Comparison of ENCODE assay signal across 1 cellular context in the genomic region with DNA sequence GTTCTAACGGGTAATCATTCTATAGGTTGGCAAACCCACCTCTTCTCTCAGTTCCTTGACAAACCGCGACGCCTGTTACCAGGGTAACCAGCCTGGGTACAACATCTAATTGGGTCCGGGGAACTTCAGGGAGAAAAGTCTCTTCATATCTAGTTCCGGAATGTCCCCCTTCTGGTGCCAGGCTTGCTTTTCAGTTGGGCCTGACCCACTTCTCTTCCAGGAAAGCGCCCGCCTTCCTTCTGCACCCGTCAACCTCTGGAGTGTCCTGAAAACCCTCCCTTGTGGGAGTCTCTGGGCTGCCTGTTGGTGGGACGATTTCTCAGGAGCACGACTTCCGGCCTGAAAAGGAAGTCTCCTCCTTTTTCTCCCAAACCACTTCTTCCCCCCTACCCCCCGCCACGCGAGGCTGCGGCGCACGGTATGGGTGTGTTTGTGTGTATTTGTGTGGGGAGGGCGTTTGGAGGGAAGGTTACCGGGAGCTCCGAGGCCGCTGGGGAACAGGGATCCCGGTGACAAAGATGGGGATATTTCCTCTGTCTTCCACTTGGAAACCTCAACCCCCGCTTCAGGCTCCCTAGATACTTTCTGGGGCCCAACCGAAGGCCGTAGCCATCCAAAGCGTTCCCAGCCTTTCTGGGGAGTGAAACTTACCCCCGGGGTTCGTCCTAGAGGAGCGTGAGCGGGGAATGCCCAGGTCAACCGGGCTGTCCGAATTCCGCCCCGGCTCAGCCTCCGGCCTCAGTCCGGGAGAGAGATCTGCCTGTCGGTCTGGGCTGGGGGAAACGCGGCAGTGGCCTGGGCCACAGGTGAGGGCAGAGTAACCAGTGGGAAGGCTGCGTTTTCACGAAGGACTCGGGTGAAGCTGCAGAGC.
TF ChIP-seq lines count a peak whose summit lies in the region.

A gene with protein sequence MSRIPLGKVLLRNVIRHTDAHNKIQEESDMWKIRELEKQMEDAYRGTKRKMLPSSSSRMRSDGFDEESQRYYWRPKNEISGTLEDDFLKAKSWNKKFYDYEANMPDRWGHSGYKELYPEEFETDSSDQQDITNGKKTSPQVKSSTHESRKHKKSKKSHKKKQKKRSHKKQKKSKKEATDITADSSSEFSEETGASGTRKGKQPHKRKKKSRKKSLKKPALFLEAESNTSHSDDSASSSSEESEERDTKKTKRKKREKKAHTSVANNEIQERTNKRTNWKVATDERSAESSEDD (plus strand): TSS at position 359 of the 871 bp plus-strand sequence. CDS start 1,276 bp downstream, outside the sequence.
A gene with protein sequence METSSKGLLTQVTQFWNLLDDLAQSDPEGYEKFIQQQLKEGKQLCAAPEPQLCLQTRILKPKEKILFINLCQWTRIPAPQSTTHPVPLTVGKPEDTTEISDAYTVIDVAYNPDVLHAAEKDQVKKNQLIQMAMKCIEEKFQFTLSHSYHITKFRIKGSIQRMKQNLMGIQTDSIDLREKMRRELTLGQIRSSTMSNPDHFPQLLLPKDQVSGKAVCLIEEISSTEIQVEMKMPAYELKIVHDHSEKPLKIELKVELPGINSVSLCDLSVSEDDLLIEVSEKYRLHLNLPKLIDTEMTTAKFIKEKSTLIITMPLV (minus strand): TSS at position 77 of the 871 bp plus-strand sequence. CDS start 843 bp downstream, outside the sequence.

TF ChIP-seq in HepG2, 621 proteins besides CTCF, POLR2A, EP300 and RAD21 (continued from another document and continues in another):
- TF ChIP-seq, protein P1, sequence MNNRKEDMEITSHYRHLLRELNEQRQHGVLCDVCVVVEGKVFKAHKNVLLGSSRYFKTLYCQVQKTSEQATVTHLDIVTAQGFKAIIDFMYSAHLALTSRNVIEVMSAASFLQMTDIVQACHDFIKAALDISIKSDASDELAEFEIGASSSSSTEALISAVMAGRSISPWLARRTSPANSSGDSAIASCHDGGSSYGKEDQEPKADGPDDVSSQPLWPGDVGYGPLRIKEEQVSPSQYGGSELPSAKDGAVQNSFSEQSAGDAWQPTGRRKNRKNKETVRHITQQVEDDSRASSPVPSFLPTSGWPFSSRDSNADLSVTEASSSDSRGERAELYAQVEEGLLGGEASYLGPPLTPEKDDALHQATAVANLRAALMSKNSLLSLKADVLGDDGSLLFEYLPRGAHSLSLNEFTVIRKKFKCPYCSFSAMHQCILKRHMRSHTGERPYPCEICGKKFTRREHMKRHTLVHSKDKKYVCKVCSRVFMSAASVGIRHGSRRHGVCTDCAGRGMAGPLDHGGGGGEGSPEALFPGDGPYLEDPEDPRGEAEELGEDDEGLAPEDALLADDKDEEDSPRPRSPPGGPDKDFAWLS (CRISPR knock-in tag; IDR thresholded peaks at IDR 0.05; ENCODE audit: borderline replicate concordance), result no peak
- TF ChIP-seq, protein P2, sequence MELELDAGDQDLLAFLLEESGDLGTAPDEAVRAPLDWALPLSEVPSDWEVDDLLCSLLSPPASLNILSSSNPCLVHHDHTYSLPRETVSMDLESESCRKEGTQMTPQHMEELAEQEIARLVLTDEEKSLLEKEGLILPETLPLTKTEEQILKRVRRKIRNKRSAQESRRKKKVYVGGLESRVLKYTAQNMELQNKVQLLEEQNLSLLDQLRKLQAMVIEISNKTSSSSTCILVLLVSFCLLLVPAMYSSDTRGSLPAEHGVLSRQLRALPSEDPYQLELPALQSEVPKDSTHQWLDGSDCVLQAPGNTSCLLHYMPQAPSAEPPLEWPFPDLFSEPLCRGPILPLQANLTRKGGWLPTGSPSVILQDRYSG (CRISPR knock-in tag; IDR thresholded peaks at IDR 0.05), result no peak
- TF ChIP-seq, protein P3, sequence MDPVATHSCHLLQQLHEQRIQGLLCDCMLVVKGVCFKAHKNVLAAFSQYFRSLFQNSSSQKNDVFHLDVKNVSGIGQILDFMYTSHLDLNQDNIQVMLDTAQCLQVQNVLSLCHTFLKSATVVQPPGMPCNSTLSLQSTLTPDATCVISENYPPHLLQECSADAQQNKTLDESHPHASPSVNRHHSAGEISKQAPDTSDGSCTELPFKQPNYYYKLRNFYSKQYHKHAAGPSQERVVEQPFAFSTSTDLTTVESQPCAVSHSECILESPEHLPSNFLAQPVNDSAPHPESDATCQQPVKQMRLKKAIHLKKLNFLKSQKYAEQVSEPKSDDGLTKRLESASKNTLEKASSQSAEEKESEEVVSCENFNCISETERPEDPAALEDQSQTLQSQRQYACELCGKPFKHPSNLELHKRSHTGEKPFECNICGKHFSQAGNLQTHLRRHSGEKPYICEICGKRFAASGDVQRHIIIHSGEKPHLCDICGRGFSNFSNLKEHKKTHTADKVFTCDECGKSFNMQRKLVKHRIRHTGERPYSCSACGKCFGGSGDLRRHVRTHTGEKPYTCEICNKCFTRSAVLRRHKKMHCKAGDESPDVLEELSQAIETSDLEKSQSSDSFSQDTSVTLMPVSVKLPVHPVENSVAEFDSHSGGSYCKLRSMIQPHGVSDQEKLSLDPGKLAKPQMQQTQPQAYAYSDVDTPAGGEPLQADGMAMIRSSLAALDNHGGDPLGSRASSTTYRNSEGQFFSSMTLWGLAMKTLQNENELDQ (CRISPR knock-in tag; IDR thresholded peaks at IDR 0.05; ENCODE audit: borderline replicate concordance), result no peak
- TF ChIP-seq ZMYM2 (CRISPR knock-in tag; IDR thresholded peaks at IDR 0.05), result no peak
- no peak for TF ChIP-seq ZNF510 (CRISPR knock-in tag; IDR thresholded peaks at IDR 0.05; ENCODE audit: low read depth)
- TF ChIP-seq NR2C2 (CRISPR knock-in tag; IDR thresholded peaks at IDR 0.05; ENCODE audit: borderline replicate concordance), result peak; percentile 81; the same call in 1 of the 2 replicates
- no peak for TF ChIP-seq SP1 (IDR thresholded peaks at IDR 0.05)
- TF ChIP-seq SP1 (CRISPR knock-in tag; IDR thresholded peaks at IDR 0.05), result no peak; the same call in 1 of the 2 replicates
- no peak for TF ChIP-seq ZZZ3 (CRISPR knock-in tag; IDR thresholded peaks at IDR 0.05; ENCODE audit: borderline replicate concordance)
- 0 out of 2 replicates have a peak, but pooled peaks have one; percentile 38 for TF ChIP-seq ZBTB21 (CRISPR knock-in tag; IDR thresholded peaks at IDR 0.05)
- TF ChIP-seq, protein P4, sequence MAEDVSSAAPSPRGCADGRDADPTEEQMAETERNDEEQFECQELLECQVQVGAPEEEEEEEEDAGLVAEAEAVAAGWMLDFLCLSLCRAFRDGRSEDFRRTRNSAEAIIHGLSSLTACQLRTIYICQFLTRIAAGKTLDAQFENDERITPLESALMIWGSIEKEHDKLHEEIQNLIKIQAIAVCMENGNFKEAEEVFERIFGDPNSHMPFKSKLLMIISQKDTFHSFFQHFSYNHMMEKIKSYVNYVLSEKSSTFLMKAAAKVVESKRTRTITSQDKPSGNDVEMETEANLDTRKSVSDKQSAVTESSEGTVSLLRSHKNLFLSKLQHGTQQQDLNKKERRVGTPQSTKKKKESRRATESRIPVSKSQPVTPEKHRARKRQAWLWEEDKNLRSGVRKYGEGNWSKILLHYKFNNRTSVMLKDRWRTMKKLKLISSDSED (CRISPR knock-in tag; IDR thresholded peaks at IDR 0.05), result no peak
- no peak for TF ChIP-seq KLF9 (CRISPR knock-in tag; IDR thresholded peaks at IDR 0.05; ENCODE audit: low read depth)
- no peak for TF ChIP-seq KAT2B (IDR thresholded peaks at IDR 0.05; ENCODE audit: borderline replicate concordance, low read depth, low read length)
- peak; percentile 57; the same call in 1 of the 2 replicates for TF ChIP-seq HCFC1 (IDR thresholded peaks at IDR 0.05; ENCODE audit: low read depth, low read length)
- peak; percentile 62 for TF ChIP-seq NFYB (CRISPR knock-in tag; IDR thresholded peaks at IDR 0.05)
- TF ChIP-seq AGO1 (IDR thresholded peaks at IDR 0.05; ENCODE audit: low read depth, low read length, poor library complexity, severe bottlenecking), result no peak
- no peak for TF ChIP-seq ZNF343 (CRISPR knock-in tag; IDR thresholded peaks at IDR 0.05)
- TF ChIP-seq, protein P5, sequence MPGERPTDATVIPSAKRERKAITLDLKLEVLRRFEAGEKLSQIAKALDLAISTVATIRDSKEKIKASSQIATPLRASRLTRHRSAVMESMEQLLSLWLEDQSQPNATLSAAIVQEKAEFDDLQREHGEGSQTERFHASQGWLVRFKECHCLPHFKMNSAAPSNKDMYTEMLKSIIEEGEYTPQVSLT (CRISPR knock-in tag; IDR thresholded peaks at IDR 0.05; ENCODE audit: borderline replicate concordance, low read depth), result no peak
- TF ChIP-seq BRD4 (CRISPR knock-in tag; IDR thresholded peaks at IDR 0.05), result no peak
- no peak for TF ChIP-seq TCF7L2 (IDR thresholded peaks at IDR 0.05; ENCODE audit: low read depth, low read length)
- TF ChIP-seq ZNF17 (CRISPR knock-in tag; IDR thresholded peaks at IDR 0.05), result no peak
- TF ChIP-seq MTF2 (CRISPR knock-in tag; IDR thresholded peaks at IDR 0.05; ENCODE audit: borderline replicate concordance), result no peak
- TF ChIP-seq ATF7-NPFF (CRISPR knock-in tag; IDR thresholded peaks at IDR 0.05; ENCODE audit: low read depth), result no peak; the same call in 1 of the 2 replicates
- TF ChIP-seq, protein P6, sequence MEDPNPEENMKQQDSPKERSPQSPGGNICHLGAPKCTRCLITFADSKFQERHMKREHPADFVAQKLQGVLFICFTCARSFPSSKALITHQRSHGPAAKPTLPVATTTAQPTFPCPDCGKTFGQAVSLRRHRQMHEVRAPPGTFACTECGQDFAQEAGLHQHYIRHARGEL (CRISPR knock-in tag; IDR thresholded peaks at IDR 0.05), result no peak
- TF ChIP-seq, protein P7, sequence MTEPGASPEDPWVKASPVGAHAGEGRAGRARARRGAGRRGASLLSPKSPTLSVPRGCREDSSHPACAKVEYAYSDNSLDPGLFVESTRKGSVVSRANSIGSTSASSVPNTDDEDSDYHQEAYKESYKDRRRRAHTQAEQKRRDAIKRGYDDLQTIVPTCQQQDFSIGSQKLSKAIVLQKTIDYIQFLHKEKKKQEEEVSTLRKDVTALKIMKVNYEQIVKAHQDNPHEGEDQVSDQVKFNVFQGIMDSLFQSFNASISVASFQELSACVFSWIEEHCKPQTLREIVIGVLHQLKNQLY (CRISPR knock-in tag; IDR thresholded peaks at IDR 0.05), result peak; percentile 21; the same call in 1 of the 2 replicates
- TF ChIP-seq, protein P8, sequence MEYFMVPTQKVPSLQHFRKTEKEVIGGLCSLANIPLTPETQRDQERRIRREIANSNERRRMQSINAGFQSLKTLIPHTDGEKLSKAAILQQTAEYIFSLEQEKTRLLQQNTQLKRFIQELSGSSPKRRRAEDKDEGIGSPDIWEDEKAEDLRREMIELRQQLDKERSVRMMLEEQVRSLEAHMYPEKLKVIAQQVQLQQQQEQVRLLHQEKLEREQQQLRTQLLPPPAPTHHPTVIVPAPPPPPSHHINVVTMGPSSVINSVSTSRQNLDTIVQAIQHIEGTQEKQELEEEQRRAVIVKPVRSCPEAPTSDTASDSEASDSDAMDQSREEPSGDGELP (IDR thresholded peaks at IDR 0.05; ENCODE audit: borderline replicate concordance, low read depth), result no peak
- TF ChIP-seq, protein P9, sequence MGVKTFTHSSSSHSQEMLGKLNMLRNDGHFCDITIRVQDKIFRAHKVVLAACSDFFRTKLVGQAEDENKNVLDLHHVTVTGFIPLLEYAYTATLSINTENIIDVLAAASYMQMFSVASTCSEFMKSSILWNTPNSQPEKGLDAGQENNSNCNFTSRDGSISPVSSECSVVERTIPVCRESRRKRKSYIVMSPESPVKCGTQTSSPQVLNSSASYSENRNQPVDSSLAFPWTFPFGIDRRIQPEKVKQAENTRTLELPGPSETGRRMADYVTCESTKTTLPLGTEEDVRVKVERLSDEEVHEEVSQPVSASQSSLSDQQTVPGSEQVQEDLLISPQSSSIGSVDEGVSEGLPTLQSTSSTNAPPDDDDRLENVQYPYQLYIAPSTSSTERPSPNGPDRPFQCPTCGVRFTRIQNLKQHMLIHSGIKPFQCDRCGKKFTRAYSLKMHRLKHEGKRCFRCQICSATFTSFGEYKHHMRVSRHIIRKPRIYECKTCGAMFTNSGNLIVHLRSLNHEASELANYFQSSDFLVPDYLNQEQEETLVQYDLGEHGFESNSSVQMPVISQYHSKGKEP (CRISPR knock-in tag; IDR thresholded peaks at IDR 0.05), result no peak; the same call in 1 of the 2 replicates
- no peak for TF ChIP-seq ZNF441 (CRISPR knock-in tag; IDR thresholded peaks at IDR 0.05; ENCODE audit: borderline replicate concordance)
- no peak for TF ChIP-seq ZNF383 (CRISPR knock-in tag; IDR thresholded peaks at IDR 0.05; ENCODE audit: borderline replicate concordance)
- TF ChIP-seq, protein P10, sequence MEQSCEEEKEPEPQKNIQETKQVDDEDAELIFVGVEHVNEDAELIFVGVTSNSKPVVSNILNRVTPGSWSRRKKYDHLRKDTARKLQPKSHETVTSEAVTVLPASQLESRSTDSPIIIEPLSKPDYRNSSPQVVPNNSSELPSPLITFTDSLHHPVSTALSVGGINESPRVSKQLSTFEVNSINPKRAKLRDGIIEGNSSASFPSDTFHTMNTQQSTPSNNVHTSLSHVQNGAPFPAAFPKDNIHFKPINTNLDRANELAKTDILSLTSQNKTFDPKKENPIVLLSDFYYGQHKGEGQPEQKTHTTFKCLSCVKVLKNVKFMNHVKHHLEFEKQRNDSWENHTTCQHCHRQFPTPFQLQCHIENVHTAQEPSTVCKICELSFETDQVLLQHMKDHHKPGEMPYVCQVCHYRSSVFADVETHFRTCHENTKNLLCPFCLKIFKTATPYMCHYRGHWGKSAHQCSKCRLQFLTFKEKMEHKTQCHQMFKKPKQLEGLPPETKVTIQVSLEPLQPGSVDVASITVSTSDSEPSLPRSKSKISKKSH (CRISPR knock-in tag; IDR thresholded peaks at IDR 0.05; ENCODE audit: borderline replicate concordance), result no peak; the same call in 1 of the 2 replicates
- 0 out of 2 replicates have a peak, but pooled peaks have one; percentile 27 for TF ChIP-seq GATAD2A (CRISPR knock-in tag; IDR thresholded peaks at IDR 0.05)
- TF ChIP-seq ISX (CRISPR knock-in tag; conservative IDR thresholded peaks at IDR 0.05), result 0 out of 2 replicates have a peak, but pooled peaks have one; percentile 32
- TF ChIP-seq NCOA1 (CRISPR knock-in tag; IDR thresholded peaks at IDR 0.05), result no peak
- TF ChIP-seq NFIC (IDR thresholded peaks at IDR 0.05; ENCODE audit: low read length), result 0 out of 2 replicates have a peak, but pooled peaks have one; percentile 47
- TF ChIP-seq ZNF776 (CRISPR knock-in tag; IDR thresholded peaks at IDR 0.05), result no peak
- TF ChIP-seq, protein P11, sequence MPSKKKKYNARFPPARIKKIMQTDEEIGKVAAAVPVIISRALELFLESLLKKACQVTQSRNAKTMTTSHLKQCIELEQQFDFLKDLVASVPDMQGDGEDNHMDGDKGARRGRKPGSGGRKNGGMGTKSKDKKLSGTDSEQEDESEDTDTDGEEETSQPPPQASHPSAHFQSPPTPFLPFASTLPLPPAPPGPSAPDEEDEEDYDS (CRISPR knock-in tag; IDR thresholded peaks at IDR 0.05), result no peak
- peak; percentile 83; the same call in 1 of the 2 replicates for TF ChIP-seq ZNF558 (CRISPR knock-in tag; IDR thresholded peaks at IDR 0.05; ENCODE audit: borderline replicate concordance)
- no peak for TF ChIP-seq NR2F6 (IDR thresholded peaks at IDR 0.05)
- no peak for TF ChIP-seq NR2F6 (CRISPR knock-in tag; IDR thresholded peaks at IDR 0.05)
- 0 out of 2 replicates have a peak, but pooled peaks have one; percentile 42 for TF ChIP-seq ZNF543 (CRISPR knock-in tag; IDR thresholded peaks at IDR 0.05)
- TF ChIP-seq GPN1 (CRISPR knock-in tag; IDR thresholded peaks at IDR 0.05; ENCODE audit: borderline replicate concordance), result no peak
- TF ChIP-seq MLLT10 (CRISPR knock-in tag; IDR thresholded peaks at IDR 0.05), result no peak
- TF ChIP-seq SETDB1 (CRISPR knock-in tag; IDR thresholded peaks at IDR 0.05; ENCODE audit: borderline replicate concordance), result no peak
- no peak for TF ChIP-seq ZBTB42 (CRISPR knock-in tag; IDR thresholded peaks at IDR 0.05)
- TF ChIP-seq, protein P12, sequence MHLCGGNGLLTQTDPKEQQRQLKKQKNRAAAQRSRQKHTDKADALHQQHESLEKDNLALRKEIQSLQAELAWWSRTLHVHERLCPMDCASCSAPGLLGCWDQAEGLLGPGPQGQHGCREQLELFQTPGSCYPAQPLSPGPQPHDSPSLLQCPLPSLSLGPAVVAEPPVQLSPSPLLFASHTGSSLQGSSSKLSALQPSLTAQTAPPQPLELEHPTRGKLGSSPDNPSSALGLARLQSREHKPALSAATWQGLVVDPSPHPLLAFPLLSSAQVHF (CRISPR knock-in tag; IDR thresholded peaks at IDR 0.05), result no peak
- no peak for TF ChIP-seq ZNF550 (CRISPR knock-in tag; IDR thresholded peaks at IDR 0.05; ENCODE audit: borderline replicate concordance)
